In the genomic region with DNA sequence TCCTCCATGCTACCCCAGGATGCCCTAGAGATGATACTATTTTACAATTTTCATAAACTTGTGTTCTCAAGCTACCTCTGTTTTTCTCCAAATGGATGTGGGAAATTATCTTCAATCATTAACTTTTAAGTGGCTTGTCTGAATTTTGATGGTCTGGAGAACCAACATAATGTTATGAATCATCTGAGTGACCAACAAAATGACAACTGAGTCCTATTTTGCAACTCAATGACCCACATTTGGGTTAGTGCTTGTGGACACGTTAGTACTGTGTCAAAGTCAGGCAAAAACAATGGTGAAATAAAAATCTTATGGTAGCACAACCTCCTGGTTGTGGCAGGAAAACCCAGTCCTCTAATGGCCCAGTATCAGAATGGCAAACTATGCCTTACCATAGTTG, we compare ENCODE assay signal across 21 cellular contexts.
DNase-seq lines count a peak whose midpoint lies in the region; ATAC-seq lines count a peak whose summit lies in the region.
"Had no signal": no experiment of that assay in that cellular context is flagged by ENCODE, and none has a peak within 500 bp of the region (broad histone marks: within the 10 kb centered on the region; RNA-seq: fewer than 3 reads in every experiment).

No MANE protein-coding gene starts in this region.

- DNase-seq in NCI-H2227 treated with DMSO at 0.1 percent for 48 hours (lab: John Stamatoyannopoulos, UW) = peak; percentile 66
- no peak for DNase-seq in NCI-H2227 (lab: John Stamatoyannopoulos, UW; ENCODE audit: unreplicated experiment)
- DNase-seq in glomerular visceral epithelial cell (ENCODE audit: extremely low spot score) = peak; percentile 40
- DNase-seq in renal cortical epithelial cell (ENCODE audit: low read depth) = peak; percentile 75
- no peak for DNase-seq in LoVo (ENCODE audit: low spot score)
- DNase-seq: 8988T; ACHN; BE2C; C1 segment of cervical spinal cord; CD4-positive, alpha-beta memory T cell; CD4-positive, CD25-positive, alpha-beta regulatory T cell; CD8-positive, alpha-beta memory T cell; COR-L47; DMS 273 treated with DMSO at 0.1 percent for 48 hours; DMS153; DMS79; DND-41; EL; GDM1 had no signal

- ATAC-seq in GM21526 (IDR thresholded peaks at IDR 0.05; ENCODE audit: low FRiP score, unreplicated experiment) = no peak
- ATAC-seq: GM12878 had no signal

Comparison
In these comparisons a context has a peak if more than half of its experiments do, and no peak if none do; other contexts are left out.
1. DNase-seq: peak in NCI-H2227 treated with DMSO at 0.1 percent for 48 hours (single experiment), glomerular visceral epithelial cell (single experiment) and renal cortical epithelial cell (single experiment); none in NCI-H2227 (single experiment) and LoVo (single experiment).